14 cellular contexts compared by ENCODE assay signal in genomic region chr16:49776085-49776501, GRCh38.
DNase-seq lines count a peak whose midpoint lies in the region; ATAC-seq, FAIRE-seq and TF ChIP-seq lines count a peak whose summit lies in the region.
"Had no signal": no experiment of that assay in that cellular context is flagged by ENCODE, and none has a peak within 500 bp of the region (broad histone marks: within the 10 kb centered on the region; RNA-seq: fewer than 3 reads in every experiment).

No MANE protein-coding gene starts in this region.

- no peaks in the 10 kb centered on the region for H3K27me3 ChIP-seq in BE2C
- H3K27me3 ChIP-seq in body of pancreas = no peaks in the 10 kb centered on the region
- no peaks in the 10 kb centered on the region for H3K27me3 ChIP-seq in right cardiac atrium (ENCODE audit: control insufficient read depth, insufficient read depth)
- no peaks in the 10 kb centered on the region for H3K27me3 ChIP-seq in suprapubic skin

- no peak for TF ChIP-seq EP300 in suprapubic skin (IDR thresholded peaks at IDR 0.05)

- no peak for FAIRE-seq in GM12892 (lab: Jason Lieb, UNC)
- FAIRE-seq: islet of Langerhans, urothelium cell line had no signal

- TF ChIP-seq POLR2A in body of pancreas (IDR thresholded peaks at IDR 0.05) = no peak
- no peak for TF ChIP-seq POLR2A in GM12892 (IDR thresholded peaks at IDR 0.05; ENCODE audit: low read depth, low read length)
- no peak for TF ChIP-seq POLR2A in suprapubic skin (IDR thresholded peaks at IDR 0.05)

- H3K9me3 ChIP-seq in BE2C = no peaks in the 10 kb centered on the region
- no peaks in the 10 kb centered on the region for H3K9me3 ChIP-seq in body of pancreas
- no peaks in the 10 kb centered on the region for H3K9me3 ChIP-seq in right cardiac atrium (ENCODE audit: control insufficient read depth, low read length)
- no peaks in the 10 kb centered on the region for H3K9me3 ChIP-seq in suprapubic skin

- intact Hi-C loops in body of pancreas (cut with DNase I) = loop anchor here (10.0 kb wide), 1 partner anchor 59 kb away; no protein-coding TSS in a partner anchor
- intact Hi-C loops in right cardiac atrium (cut with DNase I) = loop anchor here in 1 of 4 donors (5.0 kb wide), 1 partner anchor 76 kb away; no protein-coding TSS in a partner anchor

- WGBS in body of pancreas, 2 donors = 66 to 75% methylated on average over 15 of the region's 15 CpGs
- WGBS in right cardiac atrium = 39% methylated on average over 15 of the region's 15 CpGs
- 83% methylated on average over 4 of the region's 15 CpGs for WGBS in suprapubic skin

- H3K4me1 ChIP-seq in BE2C (no peaks in the 10 kb centered on the region; the same call in 1 of the 2 replicates), body of pancreas (no peaks in the 10 kb centered on the region), right cardiac atrium (ENCODE audit: control insufficient read depth, insufficient read depth, low read length) (peaks cover 19% of the 10 kb centered on the region), suprapubic skin (peaks cover 3% of the 10 kb centered on the region)

- H3K27ac ChIP-seq in body of pancreas = no peak overlapping the region
- peak overlapping the region; percentile 65 for H3K27ac ChIP-seq in right cardiac atrium (ENCODE audit: low read length)
- H3K27ac ChIP-seq in suprapubic skin = no peak overlapping the region

- no peak overlapping the region for H3K4me3 ChIP-seq in BE2C (ENCODE audit: low read depth, low read length)
- no peak overlapping the region for H3K4me3 ChIP-seq in body of pancreas
- H3K4me3 ChIP-seq in right cardiac atrium (ENCODE audit: low read length) = no peak overlapping the region
- no peak overlapping the region for H3K4me3 ChIP-seq in suprapubic skin

- H3K36me3 ChIP-seq in BE2C = no peaks in the 10 kb centered on the region; the same call in 1 of the 2 replicates
- no peaks in the 10 kb centered on the region for H3K36me3 ChIP-seq in body of pancreas (replicated peaks in 1 of 2; ENCODE audit: insufficient read depth in 1 of 2, low read depth in 2 of 2)
- no peaks in the 10 kb centered on the region for H3K36me3 ChIP-seq in suprapubic skin

- TF ChIP-seq CTCF in BE2C (IDR thresholded peaks at IDR 0.05; ENCODE audit: low read depth, low read length) (no peak), body of pancreas (IDR thresholded peaks at IDR 0.05) (no peak), suprapubic skin (IDR thresholded peaks at IDR 0.05) (no peak)

- ATAC-seq in body of pancreas = peak; percentile 38
- peak; percentile 81 to 87 for ATAC-seq in right cardiac atrium
- ATAC-seq in GM18870 (IDR thresholded peaks at IDR 0.05; ENCODE audit: unreplicated experiment) = no peak
- ATAC-seq: natural killer cell had no signal

- DNase-seq in BE2C (peak; percentile 28), body of pancreas (no peak), right cardiac atrium (peak; percentile 69 to 86 (median 81)), nucleus accumbens (lab: John Stamatoyannopoulos, UW) (peak in 31 of 56 donors; percentile 4 to 77 (median 35)), AML-193 (lab: John Stamatoyannopoulos, UW) (no peak), GM12892 (ENCODE audit: insufficient read length) (no peak), suprapubic skin (ENCODE audit: low spot score in 2 of 2) (no peak)
- DNase-seq: activated CD4-positive, alpha-beta T cell treated with anti-CD3 and anti-CD28 coated beads, Interleukin-2, amount 50 U/mL, for 48 hours; erythroblast; natural killer cell; T-helper 2 cell had no signal

Comparison
In these comparisons a context has a peak if more than half of its experiments do, and no peak if none do; other contexts are left out.
1. DNase-seq: peak in BE2C (single experiment), right cardiac atrium (3 of 3) and nucleus accumbens (31 of 56); none in body of pancreas (0 of 4), AML-193 (0 of 2), GM12892 (single experiment) and suprapubic skin (0 of 2).